8 cellular contexts compared by ENCODE assay signal in genomic region chr17:81399481-81400153, GRCh38. TPM values are rescaled to one million over a fixed set of nuclear protein-coding genes. Genes with fewer than 3 reads are reported as not detected.
A peak's percentile ranks its signal among the peaks of the same experiment; 100 is the strongest.
DNase-seq lines count a peak whose midpoint lies in the region; ATAC-seq and TF ChIP-seq lines count a peak whose summit lies in the region.

No MANE protein-coding gene starts in this region.

- intact Hi-C loops in heart right ventricle (cut with DNase I) (loop anchor here in 6 of 10 donors (2.0 to 10.0 kb wide), 6 partner anchors 83 to 145 kb away; no protein-coding TSS in a partner anchor), left cardiac atrium (cut with DNase I) (loop anchor here (5.0 to 10.0 kb wide), 3 partner anchors 83 to 145 kb away; no protein-coding TSS in a partner anchor), body of pancreas (cut with DNase I) (loop anchor here (10.0 kb wide), 1 partner anchor 75 kb away; no protein-coding TSS in a partner anchor), lower lobe of right lung (cut with DNase I) (no loop called here)

- H3K4me3 ChIP-seq in heart right ventricle (peak overlapping the region; percentile 61 to 94 (median 78)), body of pancreas (peak overlapping the region; percentile 50 to 57), lower lobe of right lung (peak overlapping the region; percentile 74), urinary bladder (ENCODE audit: low read depth, low read length) (peak overlapping the region; percentile 88)

- H3K4me1 ChIP-seq in heart right ventricle (peaks cover 32 to 90% (median 47%) of the 10 kb centered on the region in 9 donors), body of pancreas (peaks cover 51% of the 10 kb centered on the region), lower lobe of right lung (peaks cover 59% of the 10 kb centered on the region), urinary bladder (ENCODE audit: insufficient read depth) (no peaks in the 10 kb centered on the region)

- peak in 1 of 3 donors; percentile 22 for TF ChIP-seq POLR2A in body of pancreas (IDR thresholded peaks at IDR 0.05)

- peaks cover 0 to 51% (median 0%) of the 10 kb centered on the region in 7 donors for H3K27me3 ChIP-seq in heart right ventricle
- no peaks in the 10 kb centered on the region for H3K27me3 ChIP-seq in body of pancreas
- H3K27me3 ChIP-seq in lower lobe of right lung (ENCODE audit: low read depth) = no peaks in the 10 kb centered on the region

- H3K36me3 ChIP-seq in heart right ventricle (no peaks in the 10 kb centered on the region), body of pancreas (replicated peaks in 1 of 2; ENCODE audit: insufficient read depth in 1 of 2, low read depth in 2 of 2) (no peaks in the 10 kb centered on the region), lower lobe of right lung (no peaks in the 10 kb centered on the region), urinary bladder (ENCODE audit: insufficient read depth) (no peaks in the 10 kb centered on the region)

- ATAC-seq in heart right ventricle = no peak
- no peak for ATAC-seq in left cardiac atrium
- no peak for ATAC-seq in body of pancreas
- ATAC-seq in lower lobe of right lung = no peak
- no peak for ATAC-seq in HG02588 (IDR thresholded peaks at IDR 0.05; ENCODE audit: unreplicated experiment)

- H3K27ac ChIP-seq in heart right ventricle = peak overlapping the region; percentile 92 to 99 (median 96)
- H3K27ac ChIP-seq in body of pancreas = peak overlapping the region; percentile 52 to 93 (median 88)
- H3K27ac ChIP-seq in lower lobe of right lung = peak overlapping the region; percentile 98
- H3K27ac ChIP-seq in urinary bladder (ENCODE audit: low read depth) = peak overlapping the region; percentile 96

- TF ChIP-seq CTCF in heart right ventricle (IDR thresholded peaks at IDR 0.05) (no peak), body of pancreas (IDR thresholded peaks at IDR 0.05) (no peak), lower lobe of right lung (IDR thresholded peaks at IDR 0.05) (no peak)

- WGBS in heart right ventricle, 2 donors = 0% methylated on average over 90 to 95 of the region's 95 CpGs
- WGBS in body of pancreas, 2 donors = 0% methylated on average over 90 of the region's 95 CpGs; no CpG with 5 or more reads in 1 of the 2 donors
- WGBS in urinary bladder = under 1% methylated on average over 95 of the region's 95 CpGs

- DNase-seq in heart right ventricle (no peak), left cardiac atrium (no peak), body of pancreas (peak in 2 of 4 donors; percentile 42 to 48), lower lobe of right lung (no peak), UCSD-AML1 (lab: John Stamatoyannopoulos, UW; ENCODE audit: unreplicated experiment) (no peak)
- DNase-seq in activated CD8-positive, alpha-beta memory T cell treated with anti-CD3 and anti-CD28 coated beads for 24 hours = no peak

- H3K9me3 ChIP-seq in heart right ventricle (no peaks in the 10 kb centered on the region), body of pancreas (no peaks in the 10 kb centered on the region), lower lobe of right lung (no peaks in the 10 kb centered on the region)

RNA-seq across cellular contexts. Expression of gene BAHCC1, which starts 4.4 kb away (rescaled TPM):
- total RNA-seq in heart right ventricle (10 to 100 TPM in 2 of 10 donors, 1 to 10 TPM in 8; 6.3 to 11.1 (median 9.2) TPM), left cardiac atrium (1 to 10 TPM; 8.3 to 9.9 TPM), body of pancreas (10 to 100 TPM in 1 of 2 donors, 1 to 10 TPM in 1; 5.7 to 14.8 TPM), lower lobe of right lung (19.9 TPM), urinary bladder (10.1 TPM)
- polyA plus RNA-seq in heart right ventricle (10 to 100 TPM in 1 of 2 donors, 1 to 10 TPM in 1; 4.8 to 13.1 TPM), urinary bladder (15.9 TPM)
